20 cellular contexts compared by ENCODE assay signal in genomic region chr9:8659121-8659520, GRCh38.
"Had no signal": no experiment of that assay in that cellular context is flagged by ENCODE, and none has a peak within 500 bp of the region (broad histone marks: within the 10 kb centered on the region; RNA-seq: fewer than 3 reads in every experiment).

No MANE protein-coding gene starts in this region.

- H3K27me3 ChIP-seq: ovary, stomach, suprapubic skin, tibial nerve, uterus had no signal

- H3K9me3 ChIP-seq: lower lobe of right lung, ovary, stomach, suprapubic skin, tibial nerve, uterus had no signal

- H3K4me3 ChIP-seq: lower lobe of right lung, ovary, skin epidermis, stomach, suprapubic skin, tibial nerve, uterus had no signal

- ATAC-seq: lower lobe of right lung; naive thymus-derived CD8-positive, alpha-beta T cell; sciatic nerve; stimulated activated naive B cell treated with anti-CD40 and anti-IgM and Interleukin-4, amounts not matched to agents 10 μg/mL and 1 μg/mL and 100 μg/mL, for 72 hours; stimulated activated naive CD8-positive, alpha-beta T cell treated with anti-CD3 and anti-CD28 coated beads, Interleukin-15, Interleukin-2, amounts not matched to agents 100 U/mL and 50 U/mL, for 24 hours had no signal

- H3K4me1 ChIP-seq: lower lobe of right lung, suprapubic skin, uterus had no signal

- DNase-seq: hypothalamus; immature natural killer cell; kidney; lower lobe of right lung; mammary epithelial cell; mesenchymal stem cell; naive thymus-derived CD8-positive, alpha-beta T cell; ovary; stimulated activated CD4-positive, alpha-beta T cell treated with anti-CD3 and anti-CD28 coated beads, Interleukin-12 subunit alpha, Interleukin-12 subunit beta, amount 100 ng/mL, for 4 hours; stimulated activated CD4-positive, alpha-beta T cell treated with anti-CD3 and anti-CD28 coated beads, Interleukin-15, amount 100 ng/mL, for 24 hours; stimulated activated CD4-positive, alpha-beta T cell treated with anti-CD3 and anti-CD28 coated beads, Interleukin-2, amount 100 ng/mL, for 24 hours; stimulated activated CD4-positive, alpha-beta T cell treated with anti-CD3 and anti-CD28 coated beads, Interleukin-4, amount 100 ng/mL, for 1 hour; stimulated activated naive B cell treated with anti-CD40 and anti-IgM and Interleukin-4, amounts not matched to agents 10 μg/mL and 1 μg/mL and 100 μg/mL, for 72 hours; stimulated activated naive CD8-positive, alpha-beta T cell treated with anti-CD3 and anti-CD28 coated beads, Interleukin-15, Interleukin-2, amounts not matched to agents 100 U/mL and 50 U/mL, for 24 hours; stomach; uterus had no signal

- H3K36me3 ChIP-seq: lower lobe of right lung, ovary, stomach, suprapubic skin, tibial nerve, uterus had no signal

- H3K27ac ChIP-seq: lower lobe of right lung, ovary, skin epidermis, stomach, suprapubic skin, tibial nerve, uterus had no signal
